Comparison of ENCODE assay signal across 25 cellular contexts in the genomic region with DNA sequence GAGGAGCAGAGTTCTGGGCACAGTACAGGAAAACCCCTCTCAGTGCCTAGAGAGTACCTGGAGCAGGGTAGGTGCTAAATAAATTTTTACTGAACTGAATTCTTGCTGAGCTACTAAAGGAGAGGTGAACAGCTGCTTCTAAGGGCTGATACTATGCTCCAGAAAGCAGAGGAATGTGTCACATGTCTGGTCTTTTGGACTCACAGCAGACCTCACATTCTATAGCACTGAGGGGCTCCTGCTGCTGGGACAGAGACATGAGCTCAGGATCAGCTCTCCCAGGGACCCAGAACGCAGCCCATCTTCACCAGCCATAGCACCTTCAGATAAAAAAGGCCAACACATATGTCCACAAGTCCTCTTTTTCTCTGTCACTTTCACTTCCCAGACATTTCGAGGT.
A peak's percentile ranks its signal among the peaks of the same experiment; 100 is the strongest.
DNase-seq lines count a peak whose midpoint lies in the region; ATAC-seq and TF ChIP-seq lines count a peak whose summit lies in the region.
"Had no signal": no experiment of that assay in that cellular context is flagged by ENCODE, and none has a peak within 500 bp of the region (broad histone marks: within the 10 kb centered on the region; RNA-seq: fewer than 3 reads in every experiment).

No MANE protein-coding gene starts in this region.

- no peaks in the 10 kb centered on the region for H3K79me2 ChIP-seq in PC-3 (ENCODE audit: low read length)

- 94 to 100% methylated on average over 2 of the region's 2 CpGs for WGBS in thyroid gland, 2 donors

- TF ChIP-seq RAD21 in Ishikawa (IDR thresholded peaks at IDR 0.05; ENCODE audit: low read depth) = no peak

- CTCF ChIA-PET in MCF 10A (lab: Yijun Ruan, JAX) (interaction anchor here (0.6 to 1.7 kb wide), 4 partner anchors 8 to 1233 kb away, joined by 3 to 7 read pairs (median 4); no protein-coding TSS in a partner anchor), PC-3 (lab: Charles Lee) (no interaction called here)

- no peak for TF ChIP-seq CTCF in MCF 10A (IDR thresholded peaks at IDR 0.05; ENCODE audit: unreplicated experiment)
- TF ChIP-seq CTCF in breast epithelium (IDR thresholded peaks at IDR 0.05) = no peak
- TF ChIP-seq CTCF in thyroid gland (IDR thresholded peaks at IDR 0.05) = no peak
- TF ChIP-seq CTCF in PC-3 (conservative IDR thresholded peaks at IDR 0.05; ENCODE audit: low read depth, low read length) = no peak

- H3K36me3 ChIP-seq in breast epithelium (no peaks in the 10 kb centered on the region), thyroid gland (peaks cover 28 to 31% of the 10 kb centered on the region in 2 donors), PC-3 (ENCODE audit: low read depth, low read length) (peaks cover 19% of the 10 kb centered on the region)
- H3K36me3 ChIP-seq: pancreas had no signal

- no peaks in the 10 kb centered on the region for H3K9me2 ChIP-seq in PC-3 (replicated peaks; ENCODE audit: low read length)

- H3K27me3 ChIP-seq in breast epithelium (no peaks in the 10 kb centered on the region), thyroid gland (no peaks in the 10 kb centered on the region), PC-3 (ENCODE audit: low read length) (no peaks in the 10 kb centered on the region)
- H3K27me3 ChIP-seq: body of pancreas, pancreas had no signal

- no peaks in the 10 kb centered on the region for H3K27me3 Mint-ChIP-seq in MCF 10A (ENCODE audit: insufficient read depth, unreplicated experiment)
- H3K27me3 Mint-ChIP-seq: activated CD4-positive, alpha-beta T cell treated with anti-CD3 and anti-CD28 coated beads, Interleukin-2, amount 10 ng/mL, durations not matched to agents 7 days and 5 days; T-cell had no signal

- no peak overlapping the region for H3K4me2 ChIP-seq in PC-3 (ENCODE audit: low read length)

- no peaks in the 10 kb centered on the region for H3K9me3 Mint-ChIP-seq in MCF 10A (ENCODE audit: unreplicated experiment)

- DNase-seq in MCF 10A (ENCODE audit: unreplicated experiment) (no peak), breast epithelium (ENCODE audit: low spot score in 2 of 2) (no peak), epithelial cell of prostate (ENCODE audit: low read depth, low spot score) (no peak), thyroid gland (no peak), amygdala (lab: John Stamatoyannopoulos, UW) (no peak), PC-3 (no peak)
- DNase-seq: activated CD4-positive, alpha-beta T cell treated with anti-CD3 and anti-CD28 coated beads, Interleukin-2, amount 10 ng/mL, durations not matched to agents 7 days and 5 days; activated CD8-positive, alpha-beta memory T cell treated with anti-CD3 and anti-CD28 coated beads, Interleukin-2, amount 50 U/mL, for 48 hours; AML-193; body of pancreas; CD8-positive, alpha-beta T cell; DMS53; GDM1; H9; hippocampal formation; left ventricle myocardium superior; NCI-H187 treated with DMSO at 0.1 percent for 48 hours; NCI-H2227 treated with DMSO at 0.1 percent for 48 hours; NCI-H748 treated with DMSO at 0.1 percent for 48 hours; pancreas; SHP77; T-cell had no signal

- H3K27ac ChIP-seq in breast epithelium = peak overlapping the region in 1 of 2 donors; percentile 29
- peak overlapping the region; percentile 100 for H3K27ac ChIP-seq in epithelial cell of prostate
- H3K27ac ChIP-seq in thyroid gland = peak overlapping the region; percentile 54 to 64 (median 60)
- no peak overlapping the region for H3K27ac ChIP-seq in PC-3 (ENCODE audit: low read length)
- H3K27ac ChIP-seq: body of pancreas, pancreas had no signal

- BruUV-seq in MCF 10A (replicated peaks; lab: Mats Ljungman, UMichigan) = no TSS peak
- BruUV-seq in PC-3 (replicated peaks; lab: Mats Ljungman, UMichigan) = no TSS peak

- TF ChIP-seq EP300 in Ishikawa (IDR thresholded peaks at IDR 0.05; ENCODE audit: borderline replicate concordance) = no peak

- POLR2A ChIA-PET in MCF 10A (lab: Yijun Ruan, JAX) (interaction anchor here (0.7 to 2.8 kb wide), 6 partner anchors 13 to 81 kb away, joined by 3 to 13 read pairs (median 6); no protein-coding TSS in a partner anchor), PC-3 (lab: Charles Lee; ENCODE audit: unreplicated experiment) (no interaction called here)

- H3K9me3 ChIP-seq in breast epithelium = no peaks in the 10 kb centered on the region
- no peaks in the 10 kb centered on the region for H3K9me3 ChIP-seq in thyroid gland
- no peaks in the 10 kb centered on the region for H3K9me3 ChIP-seq in PC-3 (ENCODE audit: low read length)
- H3K9me3 ChIP-seq: body of pancreas, pancreas had no signal

- H3K4me1 ChIP-seq in breast epithelium (no peaks in the 10 kb centered on the region), thyroid gland (peaks cover 18 to 29% of the 10 kb centered on the region in 2 donors), PC-3 (ENCODE audit: insufficient read depth, low read length) (peaks cover 14% of the 10 kb centered on the region)
- H3K4me1 ChIP-seq: body of pancreas, pancreas had no signal

- peaks cover 96% of the 10 kb centered on the region for H3K36me3 Mint-ChIP-seq in MCF 10A (ENCODE audit: insufficient read depth, unreplicated experiment)

- ATAC-seq in PC-3 = no peak; the same call in 1 of the 2 replicates
- ATAC-seq: body of pancreas; CD8-positive, alpha-beta T cell; pancreas; sciatic nerve had no signal

- no peak overlapping the region for H2AFZ ChIP-seq in PC-3 (ENCODE audit: low read length)

- TF ChIP-seq POLR2A in breast epithelium (IDR thresholded peaks at IDR 0.05) (no peak), thyroid gland (IDR thresholded peaks at IDR 0.05) (no peak)

- no peak overlapping the region for H3K9ac ChIP-seq in PC-3 (ENCODE audit: low read length)

- intact Hi-C loops in MCF 10A (cut with micrococcal nuclease) = no loop called here
- intact Hi-C loops in breast epithelium (cut with DNase I; ENCODE audit: low total_unique reads) = no loop called here
- intact Hi-C loops in thyroid gland (cut with DNase I) = no loop called here
- intact Hi-C loops in PC-3 (cut with micrococcal nuclease) = no loop called here

- H3K4me3 ChIP-seq in breast epithelium (no peak overlapping the region), thyroid gland (replicated peaks in 1 of 3) (no peak overlapping the region), PC-3 (ENCODE audit: low read length) (no peak overlapping the region)
- H3K4me3 ChIP-seq: body of pancreas, pancreas had no signal

- H4K20me1 ChIP-seq in PC-3 (ENCODE audit: low read length) = no peaks in the 10 kb centered on the region

- H3F3A ChIP-seq in PC-3 (ENCODE audit: low read length, unreplicated experiment) = no peaks in the 10 kb centered on the region

- H3K4me3 Mint-ChIP-seq in MCF 10A (ENCODE audit: unreplicated experiment) = no peak overlapping the region
- H3K4me3 Mint-ChIP-seq: activated CD4-positive, alpha-beta T cell treated with anti-CD3 and anti-CD28 coated beads, Interleukin-2, amount 10 ng/mL, durations not matched to agents 7 days and 5 days; CD8-positive, alpha-beta T cell; H9; nephron; T-cell had no signal

- H3K4me1 Mint-ChIP-seq in MCF 10A (ENCODE audit: insufficient read depth, unreplicated experiment) = peaks cover 13% of the 10 kb centered on the region
- H3K4me1 Mint-ChIP-seq: activated CD4-positive, alpha-beta T cell treated with anti-CD3 and anti-CD28 coated beads, Interleukin-2, amount 10 ng/mL, durations not matched to agents 7 days and 5 days; nephron; T-cell had no signal

- H3K27ac Mint-ChIP-seq in MCF 10A (ENCODE audit: low read depth, unreplicated experiment) = peak overlapping the region; percentile 85
- H3K27ac Mint-ChIP-seq: activated CD4-positive, alpha-beta T cell treated with anti-CD3 and anti-CD28 coated beads, Interleukin-2, amount 10 ng/mL, durations not matched to agents 7 days and 5 days; CD8-positive, alpha-beta T cell; nephron had no signal

TF ChIP-seq in Ishikawa, 13 proteins besides CTCF, POLR2A, EP300 and RAD21:
- TF ChIP-seq ZBTB7A (IDR thresholded peaks at IDR 0.05; ENCODE audit: low read depth) (no peak), REST (IDR thresholded peaks at IDR 0.05; ENCODE audit: low read depth) (0 out of 2 replicates have a peak, but pooled peaks have one; percentile 7)
